Comparison of ENCODE assay signal across 8 cellular contexts in the genomic region with DNA sequence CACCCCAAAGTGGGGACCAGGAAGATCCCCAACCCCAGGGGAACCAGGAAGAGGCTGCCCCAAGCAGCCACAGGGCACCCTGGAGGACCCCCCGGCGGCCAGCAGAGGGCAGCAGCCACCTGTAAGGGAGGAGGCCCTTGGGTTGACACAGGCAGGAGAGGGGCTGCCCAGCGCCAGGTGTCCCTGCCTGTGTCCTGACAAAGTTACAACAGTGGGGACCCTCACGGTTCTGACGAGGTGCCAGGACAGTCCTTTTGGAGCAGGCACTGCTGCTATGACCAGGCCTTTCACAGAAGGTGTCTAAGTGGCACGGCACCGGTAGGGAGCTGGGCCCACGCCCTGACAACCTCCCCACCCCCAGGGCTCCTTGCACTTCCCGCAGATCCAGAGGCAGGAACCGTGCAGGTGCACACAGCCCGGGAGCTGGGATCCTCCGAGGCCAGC.
DNase-seq lines count a peak whose midpoint lies in the region; ATAC-seq and TF ChIP-seq lines count a peak whose summit lies in the region.

No MANE protein-coding gene starts in this region.

- no peak for TF ChIP-seq POLR2A in transverse colon (IDR thresholded peaks at IDR 0.05)

- H4K20me1 ChIP-seq in fibroblast of lung (ENCODE audit: control insufficient read depth, extremely low read depth, insufficient read depth, low read length): no peaks in the 10 kb centered on the region

- H3K27me3 ChIP-seq in fibroblast of lung (ENCODE audit: control insufficient read depth, insufficient read depth, low read length) (no peaks in the 10 kb centered on the region), transverse colon (peaks cover 19% of the 10 kb centered on the region)

- no peaks in the 10 kb centered on the region for H3K36me3 ChIP-seq in fibroblast of lung (ENCODE audit: control insufficient read depth, insufficient read depth, low read length)
- no peaks in the 10 kb centered on the region for H3K36me3 ChIP-seq in transverse colon

- no peak for TF ChIP-seq EP300 in transverse colon (IDR thresholded peaks at IDR 0.05; ENCODE audit: low read depth)

- no peak overlapping the region for H3K27ac ChIP-seq in fibroblast of lung (ENCODE audit: insufficient read depth, low read length)
- no peak overlapping the region for H3K27ac ChIP-seq in transverse colon

- H3K9me3 ChIP-seq in fibroblast of lung (ENCODE audit: control insufficient read depth, insufficient read depth, low read depth, low read length) (no peaks in the 10 kb centered on the region), transverse colon (no peaks in the 10 kb centered on the region)

- TF ChIP-seq CTCF in fibroblast of lung (conservative IDR thresholded peaks at IDR 0.05 in 1 of 2, IDR thresholded peaks at IDR 0.05 in 1 of 2; ENCODE audit: low read depth in 1 of 2, low read length in 2 of 2) (peak; percentile 58 to 73), nephron progenitor cell (IDR thresholded peaks at IDR 0.05) (peak; percentile 98), transverse colon (IDR thresholded peaks at IDR 0.05) (peak; percentile 84 to 95 (median 91))

- in situ Hi-C loops in transverse colon (cut with MboI; ENCODE audit: low pct_ligation_motif_present in 1 of 4, low pct_unique_long_range_greater_than_20kb in 1 of 4, low sequenced_read_pairs in 3 of 4): loop anchor here (5.0 to 25.0 kb wide), 5 partner anchors 253 to 1123 kb away; no protein-coding TSS in a partner anchor

- intact Hi-C loops in transverse colon (cut with DNase I; ENCODE audit: low total_unique reads): no loop called here

- DNase-seq in NCI-H2171 treated with DMSO at 0.1 percent for 48 hours (lab: John Stamatoyannopoulos, UW) (peak; percentile 11), NCI-H2171 (lab: John Stamatoyannopoulos, UW) (no peak), NOMO-1 treated with DMSO at 0.1 percent for 48 hours (lab: John Stamatoyannopoulos, UW; ENCODE audit: unreplicated experiment) (peak; percentile 40), fibroblast of lung (ENCODE audit: low read depth in 2 of 2) (peak; percentile 18 to 29), nephron progenitor cell (peak; percentile 92), transverse colon (peak; percentile 74)
- peak; percentile 54 for DNase-seq in activated CD8-positive, alpha-beta memory T cell treated with anti-CD3 and anti-CD28 coated beads, Interleukin-2, amount 50 U/mL, for 4 hours

- no peak overlapping the region for H3K4me3 Mint-ChIP-seq in nephron progenitor cell

- H3K27ac Mint-ChIP-seq in nephron progenitor cell: no peak overlapping the region

- WGBS in transverse colon (ENCODE audit: low coverage in 1 of 2), 2 donors: 27% methylated on average over 12 of the region's 12 CpGs; no CpG with 5 or more reads in 1 of the 2 donors

- peaks cover 32% of the 10 kb centered on the region for H3K4me1 Mint-ChIP-seq in nephron progenitor cell

- H3K27me3 Mint-ChIP-seq in nephron progenitor cell (ENCODE audit: low read depth, poor library complexity): peaks cover 19% of the 10 kb centered on the region

- H3K36me3 Mint-ChIP-seq in nephron progenitor cell (ENCODE audit: low read depth): no peaks in the 10 kb centered on the region

- no peaks in the 10 kb centered on the region for H3K9me3 Mint-ChIP-seq in nephron progenitor cell

- ATAC-seq in HG02852 (IDR thresholded peaks at IDR 0.05; ENCODE audit: unreplicated experiment): peak; percentile 64

- H3K4me2 ChIP-seq in fibroblast of lung (ENCODE audit: extremely low read depth, insufficient read depth, low read length): no peak overlapping the region

- no peaks in the 10 kb centered on the region for H3K79me2 ChIP-seq in fibroblast of lung (ENCODE audit: control insufficient read depth, insufficient read depth, low read length)

- H3K9ac ChIP-seq in fibroblast of lung (ENCODE audit: insufficient read depth, low read length): no peak overlapping the region

- H3K4me3 ChIP-seq in fibroblast of lung (replicated peaks in 1 of 4; ENCODE audit: control extremely low read depth in 1 of 4, insufficient read depth in 1 of 4, low read depth in 3 of 4, low read length in 4 of 4) (no peak overlapping the region), transverse colon (no peak overlapping the region)

- H2AFZ ChIP-seq in fibroblast of lung (ENCODE audit: low read length): no peak overlapping the region

- no peaks in the 10 kb centered on the region for H3K4me1 ChIP-seq in fibroblast of lung (ENCODE audit: control insufficient read depth, extremely low read depth, insufficient read depth, low read length)
- peaks cover 0 to 8% (median 2%) of the 10 kb centered on the region in 4 donors for H3K4me1 ChIP-seq in transverse colon
